1 cellular context compared by ENCODE assay signal in the genomic region with DNA sequence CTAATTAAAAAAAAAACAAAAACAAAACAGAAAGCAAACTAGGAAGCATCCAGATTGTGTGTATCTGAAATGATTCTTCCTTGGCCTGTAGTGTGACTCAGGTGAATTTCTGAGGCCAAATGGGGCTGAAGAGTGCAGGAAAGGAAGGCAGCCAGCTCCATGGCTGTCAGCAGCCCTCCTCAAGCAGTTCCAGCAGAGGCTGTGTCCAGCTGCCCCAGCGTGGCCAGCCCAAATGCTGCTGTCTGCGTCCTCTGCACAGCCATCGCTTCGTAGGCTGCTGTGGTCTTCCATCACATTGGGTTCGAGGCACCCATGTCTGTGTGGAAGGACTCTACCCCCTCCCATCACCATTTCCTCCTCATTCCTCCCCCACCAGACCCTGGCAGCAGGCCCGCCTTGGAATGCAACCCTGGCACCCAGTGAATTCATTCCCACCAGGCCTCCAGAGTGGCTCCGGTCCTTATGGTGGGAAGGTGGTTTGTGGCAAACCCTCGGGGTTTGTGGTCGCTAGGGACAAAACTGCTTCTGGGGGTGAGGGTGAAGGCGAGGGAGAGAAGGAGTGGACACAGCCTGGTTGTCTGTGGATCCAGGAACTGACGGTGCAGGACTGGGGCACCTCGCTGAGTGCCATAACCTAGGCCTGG.
TF ChIP-seq lines count a peak whose summit lies in the region.

No MANE protein-coding gene starts in this region.

TF ChIP-seq in HepG2, 621 proteins besides CTCF, POLR2A, EP300 and RAD21:
- TF ChIP-seq RBM22 (optimal IDR thresholded peaks at IDR 0.05; ENCODE audit: low read length) = no peak
- TF ChIP-seq ZNF572 (CRISPR knock-in tag; IDR thresholded peaks at IDR 0.05) = 0 out of 2 replicates have a peak, but pooled peaks have one; percentile 34
- no peak for TF ChIP-seq ZKSCAN1 (IDR thresholded peaks at IDR 0.05; ENCODE audit: low read length)
- 0 out of 2 replicates have a peak, but pooled peaks have one; percentile 39 for TF ChIP-seq NRL (CRISPR knock-in tag; IDR thresholded peaks at IDR 0.05; ENCODE audit: borderline replicate concordance)
